In genomic region chr1:100304227-100304626, GRCh38 we compare ENCODE assay signal across 32 cellular contexts.
"Had no signal": no experiment of that assay in that cellular context is flagged by ENCODE, and none has a peak within 500 bp of the region (broad histone marks: within the 10 kb centered on the region; RNA-seq: fewer than 3 reads in every experiment).

No MANE protein-coding gene starts in this region.

- H3K9me3 ChIP-seq: ascending aorta had no signal

- H3K4me1 ChIP-seq: ascending aorta had no signal

- ATAC-seq: activated CD4-positive, alpha-beta T cell treated with anti-CD3 and anti-CD28 coated beads for 36 hours; activated CD4-positive, CD25-positive, alpha-beta regulatory T cell treated with anti-CD3 and anti-CD28 coated beads, Interleukin-2, amount 50 U/mL, for 24 hours; activated CD8-positive, alpha-beta memory T cell treated with anti-CD3 and anti-CD28 coated beads, Interleukin-2, amount 10 ng/mL, durations not matched to agents 7 days and 5 days; activated CD8-positive, alpha-beta T cell treated with anti-CD3 and anti-CD28 coated beads, Interleukin-2, amount 10 ng/mL, durations not matched to agents 7 days and 5 days; activated naive CD8-positive, alpha-beta T cell treated with anti-CD3 and anti-CD28 coated beads, Interleukin-2, amount 50 U/mL, for 24 hours had no signal

- H3K36me3 ChIP-seq: ascending aorta, cardiac muscle cell had no signal

- H3K27ac ChIP-seq: ascending aorta, cardiac muscle cell, VCaP had no signal

- FAIRE-seq: bronchial epithelial cell, TTC549 had no signal

- H3K4me3 ChIP-seq: ascending aorta, cardiac muscle cell had no signal

- DNase-seq: activated CD4-positive, alpha-beta memory T cell treated with anti-CD3 and anti-CD28 coated beads, Interleukin-2, amount 10 ng/mL, durations not matched to agents 7 days and 5 days; activated CD4-positive, alpha-beta T cell treated with anti-CD3 and anti-CD28 coated beads for 1 hour; activated CD4-positive, alpha-beta T cell treated with anti-CD3 and anti-CD28 coated beads for 36 hours; activated CD4-positive, alpha-beta T cell treated with anti-CD3 and anti-CD28 coated beads for 48 hours; activated CD4-positive, alpha-beta T cell treated with anti-CD3 and anti-CD28 coated beads, Interleukin-2, amount 10 ng/mL, durations not matched to agents 7 days and 5 days; activated CD4-positive, alpha-beta T cell treated with anti-CD3 and anti-CD28 coated beads, Interleukin-2, amount 50 U/mL, for 48 hours; activated CD4-positive, CD25-positive, alpha-beta regulatory T cell; activated CD8-positive, alpha-beta memory T cell treated with anti-CD3 and anti-CD28 coated beads for 24 hours; activated CD8-positive, alpha-beta memory T cell treated with anti-CD3 and anti-CD28 coated beads, Interleukin-2, amount 10 ng/mL, durations not matched to agents 7 days and 5 days; activated CD8-positive, alpha-beta memory T cell treated with anti-CD3 and anti-CD28 coated beads, Interleukin-2, amount 50 U/mL, for 48 hours; activated CD8-positive, alpha-beta T cell treated with anti-CD3 and anti-CD28 coated beads, Interleukin-2, amount 10 ng/mL, durations not matched to agents 7 days and 5 days; activated effector memory CD4-positive, alpha-beta T cell treated with Interleukin-2 at 50 U/mL for 16 hours; activated gamma-delta T cell; activated naive CD4-positive, alpha-beta T cell treated with anti-CD3 and anti-CD28 coated beads, Interleukin-2, amount 10 ng/mL, durations not matched to agents 7 days and 5 days; activated naive CD4-positive, alpha-beta T cell treated with Interleukin-2 at 50 U/mL for 16 hours; activated naive CD8-positive, alpha-beta T cell treated with anti-CD3 and anti-CD28 coated beads, Interleukin-2, amount 10 ng/mL, durations not matched to agents 7 days and 5 days; activated naive CD8-positive, alpha-beta T cell treated with anti-CD3 and anti-CD28 coated beads, Interleukin-2, amount 50 U/mL, for 24 hours; activated T-cell treated with anti-CD3 and anti-CD28 coated beads, Interleukin-2, amount 50 U/mL, for 24 hours; activated T-cell treated with anti-CD3 and anti-CD28 coated beads, Interleukin-2, amount 50 U/mL, for 48 hours; amygdala; anterior cingulate cortex; caudate nucleus; cerebellar nuclear complex; T-helper 1 cell; T-helper 2 cell; T-helper 9 cell had no signal

- H3K27me3 ChIP-seq: ascending aorta, cardiac muscle cell had no signal
